11 cellular contexts compared by ENCODE assay signal in genomic region chr9:109914280-109915027, GRCh38.
DNase-seq lines count a peak whose midpoint lies in the region; ATAC-seq and TF ChIP-seq lines count a peak whose summit lies in the region.
"Had no signal": no experiment of that assay in that cellular context is flagged by ENCODE, and none has a peak within 500 bp of the region (broad histone marks: within the 10 kb centered on the region; RNA-seq: fewer than 3 reads in every experiment).

No MANE protein-coding gene starts in this region.

- H3K79me2 ChIP-seq in osteoblast (ENCODE audit: insufficient read depth, low read length), result peaks cover 2% of the 10 kb centered on the region

- peaks cover 3 to 31% (median 18%) of the 10 kb centered on the region in 4 donors for H3K4me1 ChIP-seq in Peyer's patch
- peaks cover 31% of the 10 kb centered on the region for H3K4me1 ChIP-seq in osteoblast (ENCODE audit: insufficient read depth, low read length)

- H3K4me3 Mint-ChIP-seq in activated CD8-positive, alpha-beta T cell treated with anti-CD3 and anti-CD28 coated beads, Interleukin-2, amount 10 ng/mL, durations not matched to agents 7 days and 5 days, result no peak overlapping the region
- H3K4me3 Mint-ChIP-seq in CD14-positive monocyte, result no peak overlapping the region
- H3K4me3 Mint-ChIP-seq: activated CD4-positive, alpha-beta memory T cell treated with anti-CD3 and anti-CD28 coated beads for 36 hours; neural crest cell had no signal

- H3K27ac ChIP-seq in Peyer's patch (peak overlapping the region in 2 of 4 donors; percentile 51 to 79), osteoblast (ENCODE audit: low read depth, low read length) (peak overlapping the region; percentile 28)

- peaks cover 16% of the 10 kb centered on the region for H3K4me1 Mint-ChIP-seq in activated CD8-positive, alpha-beta T cell treated with anti-CD3 and anti-CD28 coated beads, Interleukin-2, amount 10 ng/mL, durations not matched to agents 7 days and 5 days (ENCODE audit: low read depth)
- H3K4me1 Mint-ChIP-seq in CD14-positive monocyte, result peaks cover 3% of the 10 kb centered on the region
- H3K4me1 Mint-ChIP-seq: neural crest cell had no signal

- intact Hi-C loops in CD14-positive monocyte (cut with micrococcal nuclease), result no loop called here

- H3K9me3 ChIP-seq in Peyer's patch, result no peaks in the 10 kb centered on the region
- H3K9me3 ChIP-seq in osteoblast (ENCODE audit: low read depth, low read length), result no peaks in the 10 kb centered on the region

- H2AFZ ChIP-seq in osteoblast (ENCODE audit: low read length), result no peak overlapping the region

- H3K27me3 Mint-ChIP-seq in activated CD8-positive, alpha-beta T cell treated with anti-CD3 and anti-CD28 coated beads, Interleukin-2, amount 10 ng/mL, durations not matched to agents 7 days and 5 days (ENCODE audit: low read depth), result no peaks in the 10 kb centered on the region
- peaks cover 0 to 7% (median 2%) of the 10 kb centered on the region in 3 donors for H3K27me3 Mint-ChIP-seq in CD14-positive monocyte (ENCODE audit: low read depth in 3 of 3)
- H3K27me3 Mint-ChIP-seq: activated CD4-positive, alpha-beta memory T cell treated with anti-CD3 and anti-CD28 coated beads for 36 hours had no signal

- H3K27ac Mint-ChIP-seq in activated CD8-positive, alpha-beta T cell treated with anti-CD3 and anti-CD28 coated beads, Interleukin-2, amount 10 ng/mL, durations not matched to agents 7 days and 5 days, result no peak overlapping the region
- H3K27ac Mint-ChIP-seq in CD14-positive monocyte, result no peak overlapping the region
- H3K27ac Mint-ChIP-seq: activated CD4-positive, alpha-beta memory T cell treated with anti-CD3 and anti-CD28 coated beads for 36 hours had no signal

- TF ChIP-seq CTCF in Peyer's patch (IDR thresholded peaks at IDR 0.05) (no peak), osteoblast (IDR thresholded peaks at IDR 0.05; ENCODE audit: extremely low read depth, low read depth, low read length) (no peak), CD14-positive monocyte (IDR thresholded peaks at IDR 0.05) (no peak)

- no peaks in the 10 kb centered on the region for H3K36me3 ChIP-seq in Peyer's patch
- no peaks in the 10 kb centered on the region for H3K36me3 ChIP-seq in osteoblast (ENCODE audit: insufficient read depth, low read length)

- POLR2A ChIA-PET in activated CD8-positive, alpha-beta T cell treated with anti-CD3 and anti-CD28 coated beads, Interleukin-2, amount 10 ng/mL, durations not matched to agents 7 days and 5 days (lab: Charles Lee), result interaction anchor here (0.5 kb wide), 1 partner anchor 11 kb away, joined by 3 read pairs; no protein-coding TSS in a partner anchor

- no peaks in the 10 kb centered on the region for H3K9me3 Mint-ChIP-seq in activated CD8-positive, alpha-beta T cell treated with anti-CD3 and anti-CD28 coated beads, Interleukin-2, amount 10 ng/mL, durations not matched to agents 7 days and 5 days (ENCODE audit: insufficient read depth)
- H3K9me3 Mint-ChIP-seq in CD14-positive monocyte, result peaks cover 0 to 2% (median 0%) of the 10 kb centered on the region in 7 donors
- H3K9me3 Mint-ChIP-seq: activated CD4-positive, alpha-beta memory T cell treated with anti-CD3 and anti-CD28 coated beads for 36 hours; neural crest cell had no signal

- peak; percentile 40 for ATAC-seq in GM18517 (IDR thresholded peaks at IDR 0.05; ENCODE audit: unreplicated experiment)
- ATAC-seq in HG02642 (IDR thresholded peaks at IDR 0.05; ENCODE audit: poor library complexity, unreplicated experiment), result peak; percentile 60
- ATAC-seq in activated CD8-positive, alpha-beta T cell treated with anti-CD3 and anti-CD28 coated beads, Interleukin-2, amount 10 ng/mL, durations not matched to agents 7 days and 5 days, result no peak

- no peaks in the 10 kb centered on the region for H4K20me1 ChIP-seq in osteoblast (ENCODE audit: insufficient read depth, low read length)

- no peak overlapping the region for H3K4me3 ChIP-seq in Peyer's patch
- H3K4me3 ChIP-seq in osteoblast (ENCODE audit: insufficient read depth, low read length), result no peak overlapping the region

- CTCF ChIA-PET in activated CD8-positive, alpha-beta T cell treated with anti-CD3 and anti-CD28 coated beads, Interleukin-2, amount 10 ng/mL, durations not matched to agents 7 days and 5 days (lab: Charles Lee), result interaction anchor here (1.4 kb wide), 1 partner anchor 11 kb away, joined by 5 read pairs; no protein-coding TSS in a partner anchor

- H3K27me3 ChIP-seq in Peyer's patch, result no peaks in the 10 kb centered on the region
- no peaks in the 10 kb centered on the region for H3K27me3 ChIP-seq in osteoblast (ENCODE audit: insufficient read depth, low read length)

- peak overlapping the region; percentile 19 for H3K4me2 ChIP-seq in osteoblast (ENCODE audit: insufficient read depth, low read length)

- H3K36me3 Mint-ChIP-seq in activated CD8-positive, alpha-beta T cell treated with anti-CD3 and anti-CD28 coated beads, Interleukin-2, amount 10 ng/mL, durations not matched to agents 7 days and 5 days (ENCODE audit: low read depth), result no peaks in the 10 kb centered on the region
- no peaks in the 10 kb centered on the region for H3K36me3 Mint-ChIP-seq in CD14-positive monocyte
- H3K36me3 Mint-ChIP-seq: activated CD4-positive, alpha-beta memory T cell treated with anti-CD3 and anti-CD28 coated beads for 36 hours had no signal

- no peak for TF ChIP-seq POLR2A in Peyer's patch (IDR thresholded peaks at IDR 0.05)

- DNase-seq in Peyer's patch (peak in 2 of 3 donors; percentile 69 to 72), osteoblast (ENCODE audit: insufficient read length, low spot score, missing footprints) (no peak), NOMO-1 (lab: John Stamatoyannopoulos, UW; ENCODE audit: unreplicated experiment in 2 of 2) (no peak), CD14-positive monocyte (ENCODE audit: low spot score) (no peak), NCI-H146 (lab: John Stamatoyannopoulos, UW) (no peak)
- DNase-seq in activated CD8-positive, alpha-beta T cell treated with anti-CD3 and anti-CD28 coated beads, Interleukin-2, amount 10 ng/mL, durations not matched to agents 7 days and 5 days, result no peak
- DNase-seq: activated CD4-positive, alpha-beta memory T cell treated with anti-CD3 and anti-CD28 coated beads for 36 hours; NCI-H226 had no signal

Comparison
In these comparisons a context has a peak if more than half of its experiments do, and no peak if none do; other contexts are left out.
1. DNase-seq: peak in Peyer's patch (2 of 3); none in osteoblast (single experiment), activated CD8-positive, alpha-beta T cell treated with anti-CD3 and anti-CD28 coated beads, Interleukin-2, amount 10 ng/mL, durations not matched to agents 7 days and 5 days (single experiment), NOMO-1 (0 of 2), CD14-positive monocyte (single experiment) and NCI-H146 (single experiment).